Comparison of ENCODE assay signal across 8 cellular contexts in the genomic region with DNA sequence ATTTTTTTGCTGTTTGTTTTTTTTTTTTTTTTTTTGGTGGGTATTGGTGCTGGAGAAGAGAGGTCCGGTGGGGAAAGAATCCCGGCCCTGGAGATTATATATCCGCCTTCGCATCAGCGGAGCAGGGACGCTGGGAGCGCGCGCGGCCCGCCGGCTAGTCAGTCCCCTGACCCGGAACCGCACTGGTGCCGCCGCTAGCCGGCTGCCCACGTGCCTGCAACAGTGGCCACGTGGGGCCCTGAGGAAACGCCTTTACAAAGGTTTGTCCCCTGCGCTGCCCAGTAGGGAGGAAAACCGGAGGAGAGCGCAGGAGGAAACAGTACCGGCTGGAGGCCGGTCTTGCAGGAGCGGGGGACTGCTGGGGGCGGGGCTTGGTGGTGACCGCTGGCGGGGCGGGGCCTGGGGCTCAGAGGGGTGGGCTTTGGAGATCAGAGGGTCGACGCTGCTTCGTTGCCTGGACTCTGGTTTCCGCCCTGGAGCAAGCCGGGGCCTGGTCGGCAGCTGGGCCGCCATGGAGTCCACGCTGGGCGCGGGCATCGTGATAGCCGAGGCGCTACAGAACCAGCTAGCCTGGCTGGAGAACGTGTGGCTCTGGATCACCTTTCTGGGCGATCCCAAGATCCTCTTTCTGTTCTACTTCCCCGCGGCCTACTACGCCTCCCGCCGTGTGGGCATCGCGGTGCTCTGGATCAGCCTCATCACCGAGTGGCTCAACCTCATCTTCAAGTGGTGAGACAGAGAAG. TPM values are rescaled to one million over a fixed set of nuclear protein-coding genes. Genes with fewer than 3 reads are reported as not detected.
DNase-seq lines count a peak whose midpoint lies in the region; ATAC-seq and TF ChIP-seq lines count a peak whose summit lies in the region.

Gene G6PC3, plus strand, starts transcription at position 281 of the 743 bp plus-strand sequence. Its CDS starts 231 bp downstream, at position 512.

- ATAC-seq in GM21529 (IDR thresholded peaks at IDR 0.05; ENCODE audit: unreplicated experiment) (peak; percentile 66), Panc1 (peak; percentile 91)
- ATAC-seq in activated T-cell treated with anti-CD3 and anti-CD28 coated beads, Interleukin-2, amount 50 U/mL, for 72 hours (replicated peaks in 1 of 2) = peak; percentile 80 to 85

- H3K36me3 ChIP-seq in Panc1 (ENCODE audit: control insufficient read depth, insufficient read depth, low read length) (peaks cover 2% of the 10 kb centered on the region; the same call in 1 of the 2 replicates), esophagus muscularis mucosa (peaks cover 8 to 22% (median 21%) of the 10 kb centered on the region in 4 donors)

- TF ChIP-seq CTCF in Panc1 (IDR thresholded peaks at IDR 0.05) (no peak), esophagus muscularis mucosa (IDR thresholded peaks at IDR 0.05) (peak in 2 of 3 experiments; percentile 23 to 38)

- no peaks in the 10 kb centered on the region for H3K27me3 ChIP-seq in Panc1 (ENCODE audit: control insufficient read depth, insufficient read depth, low read length)
- no peaks in the 10 kb centered on the region for H3K27me3 ChIP-seq in esophagus muscularis mucosa

- BruUV-seq in Panc1 (replicated peaks; lab: Mats Ljungman, UMichigan) = no TSS peak

- DNase-seq in DMS153 (lab: John Stamatoyannopoulos, UW) = peak; percentile 94
- peak; percentile 91 for DNase-seq in Jurkat, Clone E6-1 (ENCODE audit: low read depth, low spot score)
- no peak for DNase-seq in Panc1 (ENCODE audit: low read depth, low spot score)
- DNase-seq in activated T-cell treated with anti-CD3 and anti-CD28 coated beads, Interleukin-2, amount 50 U/mL, for 72 hours = peak; percentile 89 to 91
- DNase-seq in esophagus muscularis mucosa (ENCODE audit: extremely low spot score) = peak; percentile 97
- peak; percentile 98 for DNase-seq in myocyte (ENCODE audit: low read depth)
- peak; percentile 75 to 90 for DNase-seq in stimulated activated CD8-positive, alpha-beta memory T cell treated with anti-CD3 and anti-CD28 coated beads, Interleukin-7, amount 100 ng/mL, for 48 hours (ENCODE audit: extremely low read depth in 1 of 2, low read depth in 1 of 2)

- under 1% methylated on average over 36 of the region's 53 CpGs for WGBS in esophagus muscularis mucosa

- intact Hi-C loops in Panc1 (cut with micrococcal nuclease; ENCODE audit: unreplicated experiment) = no loop called here
- intact Hi-C loops in esophagus muscularis mucosa (cut with DNase I) = loop anchor here (5.0 kb wide), 1 partner anchor 42 kb away; no protein-coding TSS in a partner anchor

- CTCF ChIA-PET in Panc1 (lab: Charles Lee) = no interaction called here

- TF ChIP-seq POLR2A in esophagus muscularis mucosa (IDR thresholded peaks at IDR 0.05; ENCODE audit: low read depth) = peak; percentile 66

- H3K9me3 ChIP-seq in Panc1 (ENCODE audit: control insufficient read depth, insufficient read depth, low read depth, low read length) = no peaks in the 10 kb centered on the region
- no peaks in the 10 kb centered on the region for H3K9me3 ChIP-seq in esophagus muscularis mucosa

- POLR2A ChIA-PET in Panc1 (lab: Charles Lee) = interaction anchor here (0.7 kb wide), 3 partner anchors 56 to 345 kb away, joined by 5 to 10 read pairs (median 5); partner anchors contain the start of gene TMEM101

- no peaks in the 10 kb centered on the region for H3K27me3 Mint-ChIP-seq in activated T-cell treated with anti-CD3 and anti-CD28 coated beads, Interleukin-2, amount 50 U/mL, for 72 hours (ENCODE audit: low read depth)

- peak within 1 kb of the TSS; percentile 86 for H3K4me3 ChIP-seq in Jurkat, Clone E6-1 (ENCODE audit: low read length)
- H3K4me3 ChIP-seq in Panc1 (ENCODE audit: low read depth in 2 of 2, low read length in 2 of 2) (peak within 1 kb of the TSS; percentile 71 to 87), esophagus muscularis mucosa (peak within 1 kb of the TSS; percentile 67 to 81 (median 72))

- peaks cover 0 to 3% of the 10 kb centered on the region in 2 donors for H3K36me3 Mint-ChIP-seq in activated T-cell treated with anti-CD3 and anti-CD28 coated beads, Interleukin-2, amount 50 U/mL, for 72 hours (ENCODE audit: insufficient read depth in 2 of 2)

- no peaks in the 10 kb centered on the region for H3K9me3 Mint-ChIP-seq in activated T-cell treated with anti-CD3 and anti-CD28 coated beads, Interleukin-2, amount 50 U/mL, for 72 hours

- TF ChIP-seq EP300 in esophagus muscularis mucosa (IDR thresholded peaks at IDR 0.05) = no peak

- H3K4me3 Mint-ChIP-seq in activated T-cell treated with anti-CD3 and anti-CD28 coated beads, Interleukin-2, amount 50 U/mL, for 72 hours = peak within 1 kb of the TSS; percentile 87 to 92

- peaks cover 20% of the 10 kb centered on the region for H3K4me1 ChIP-seq in Panc1 (ENCODE audit: control insufficient read depth, insufficient read depth, low read length)
- H3K4me1 ChIP-seq in esophagus muscularis mucosa = peaks cover 31 to 64% (median 51%) of the 10 kb centered on the region in 4 donors

- H3K4me1 Mint-ChIP-seq in activated T-cell treated with anti-CD3 and anti-CD28 coated beads, Interleukin-2, amount 50 U/mL, for 72 hours (ENCODE audit: low read depth) = peaks cover 39% of the 10 kb centered on the region

- in situ Hi-C loops in Panc1 (cut with HindIII; ENCODE audit: low pct_unique_long_range_greater_than_20kb, low sequenced_read_pairs) = no loop called here

- peak within 1 kb of the TSS; percentile 95 for H3K27ac ChIP-seq in Panc1 (ENCODE audit: low read length)
- peak within 1 kb of the TSS; percentile 87 to 93 (median 92) for H3K27ac ChIP-seq in esophagus muscularis mucosa (replicated peaks in 1 of 4)

- peak within 1 kb of the TSS; percentile 88 for H3K27ac Mint-ChIP-seq in activated T-cell treated with anti-CD3 and anti-CD28 coated beads, Interleukin-2, amount 50 U/mL, for 72 hours

RNA-seq across cellular contexts. Expression of gene G6PC3, which starts in this region (rescaled TPM):
- 27.1 TPM for polyA plus RNA-seq in Jurkat, Clone E6-1 (2012; ENCODE audit: insufficient read depth, insufficient read length)
- total RNA-seq in Panc1 (2021; ENCODE audit: unreplicated experiment) = 42.7 TPM
- 65.1 TPM for polyA plus RNA-seq in Panc1 (2012; ENCODE audit: insufficient read length)
- total RNA-seq in activated T-cell treated with anti-CD3 and anti-CD28 coated beads, Interleukin-2, amount 50 U/mL, for 72 hours = 10 to 100 TPM; 18.4 to 19.7 TPM
- total RNA-seq in esophagus muscularis mucosa = 10 to 100 TPM; 23.9 to 37.5 (median 30.7) TPM
- total RNA-seq in myocyte = 39.5 and 44.6 TPM in 2 replicates
- polyA plus RNA-seq in myocyte (2012) = 98.6 TPM
